Comparison of ENCODE assay signal across 1 cellular context in the genomic region with DNA sequence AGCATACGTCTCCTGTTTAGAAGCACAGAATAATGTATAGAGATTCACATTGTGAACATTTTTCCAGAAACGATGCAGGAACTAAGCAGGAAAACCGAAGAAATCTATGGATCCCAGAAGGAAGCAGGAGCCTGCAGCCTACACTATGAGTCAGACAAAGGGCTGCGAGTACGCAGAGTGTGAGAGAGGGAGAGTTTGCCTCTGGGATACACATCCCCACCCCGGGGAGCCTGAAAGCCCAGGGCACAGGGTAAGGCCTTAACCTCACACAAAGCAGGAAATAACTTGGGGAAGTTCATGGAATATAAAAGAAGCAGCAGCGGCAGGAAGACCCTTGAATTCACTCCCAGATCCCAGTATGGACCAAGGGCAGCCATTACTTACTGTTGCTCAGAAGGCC.
TF ChIP-seq lines count a peak whose summit lies in the region.

No MANE protein-coding gene starts in this region.

TF ChIP-seq in HepG2, 621 proteins besides CTCF, POLR2A, EP300 and RAD21 (continued from another document):
- TF ChIP-seq, protein P1, sequence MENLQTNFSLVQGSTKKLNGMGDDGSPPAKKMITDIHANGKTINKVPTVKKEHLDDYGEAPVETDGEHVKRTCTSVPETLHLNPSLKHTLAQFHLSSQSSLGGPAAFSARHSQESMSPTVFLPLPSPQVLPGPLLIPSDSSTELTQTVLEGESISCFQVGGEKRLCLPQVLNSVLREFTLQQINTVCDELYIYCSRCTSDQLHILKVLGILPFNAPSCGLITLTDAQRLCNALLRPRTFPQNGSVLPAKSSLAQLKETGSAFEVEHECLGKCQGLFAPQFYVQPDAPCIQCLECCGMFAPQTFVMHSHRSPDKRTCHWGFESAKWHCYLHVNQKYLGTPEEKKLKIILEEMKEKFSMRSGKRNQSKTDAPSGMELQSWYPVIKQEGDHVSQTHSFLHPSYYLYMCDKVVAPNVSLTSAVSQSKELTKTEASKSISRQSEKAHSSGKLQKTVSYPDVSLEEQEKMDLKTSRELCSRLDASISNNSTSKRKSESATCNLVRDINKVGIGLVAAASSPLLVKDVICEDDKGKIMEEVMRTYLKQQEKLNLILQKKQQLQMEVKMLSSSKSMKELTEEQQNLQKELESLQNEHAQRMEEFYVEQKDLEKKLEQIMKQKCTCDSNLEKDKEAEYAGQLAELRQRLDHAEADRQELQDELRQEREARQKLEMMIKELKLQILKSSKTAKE (CRISPR knock-in tag; IDR thresholded peaks at IDR 0.05; ENCODE audit: borderline replicate concordance), result no peak
- TF ChIP-seq, protein P2, sequence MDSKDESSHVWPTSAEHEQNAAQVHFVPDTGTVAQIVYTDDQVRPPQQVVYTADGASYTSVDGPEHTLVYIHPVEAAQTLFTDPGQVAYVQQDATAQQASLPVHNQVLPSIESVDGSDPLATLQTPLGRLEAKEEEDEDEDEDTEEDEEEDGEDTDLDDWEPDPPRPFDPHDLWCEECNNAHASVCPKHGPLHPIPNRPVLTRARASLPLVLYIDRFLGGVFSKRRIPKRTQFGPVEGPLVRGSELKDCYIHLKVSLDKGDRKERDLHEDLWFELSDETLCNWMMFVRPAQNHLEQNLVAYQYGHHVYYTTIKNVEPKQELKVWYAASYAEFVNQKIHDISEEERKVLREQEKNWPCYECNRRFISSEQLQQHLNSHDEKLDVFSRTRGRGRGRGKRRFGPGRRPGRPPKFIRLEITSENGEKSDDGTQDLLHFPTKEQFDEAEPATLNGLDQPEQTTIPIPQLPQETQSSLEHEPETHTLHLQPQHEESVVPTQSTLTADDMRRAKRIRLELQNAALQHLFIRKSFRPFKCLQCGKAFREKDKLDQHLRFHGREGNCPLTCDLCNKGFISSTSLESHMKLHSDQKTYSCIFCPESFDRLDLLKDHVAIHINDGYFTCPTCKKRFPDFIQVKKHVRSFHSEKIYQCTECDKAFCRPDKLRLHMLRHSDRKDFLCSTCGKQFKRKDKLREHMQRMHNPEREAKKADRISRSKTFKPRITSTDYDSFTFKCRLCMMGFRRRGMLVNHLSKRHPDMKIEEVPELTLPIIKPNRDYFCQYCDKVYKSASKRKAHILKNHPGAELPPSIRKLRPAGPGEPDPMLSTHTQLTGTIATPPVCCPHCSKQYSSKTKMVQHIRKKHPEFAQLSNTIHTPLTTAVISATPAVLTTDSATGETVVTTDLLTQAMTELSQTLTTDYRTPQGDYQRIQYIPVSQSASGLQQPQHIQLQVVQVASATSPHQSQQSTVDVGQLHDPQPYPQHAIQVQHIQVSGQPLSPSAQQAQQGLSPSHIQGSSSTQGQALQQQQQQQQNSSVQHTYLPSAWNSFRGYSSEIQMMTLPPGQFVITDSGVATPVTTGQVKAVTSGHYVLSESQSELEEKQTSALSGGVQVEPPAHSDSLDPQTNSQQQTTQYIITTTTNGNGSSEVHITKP (CRISPR knock-in tag; IDR thresholded peaks at IDR 0.05; ENCODE audit: low read depth), result no peak
- TF ChIP-seq SNAI1 (CRISPR knock-in tag; IDR thresholded peaks at IDR 0.05; ENCODE audit: borderline replicate concordance) (no peak), CBFB (CRISPR knock-in tag; IDR thresholded peaks at IDR 0.05) (no peak)
